20 cellular contexts compared by ENCODE assay signal in the genomic region with DNA sequence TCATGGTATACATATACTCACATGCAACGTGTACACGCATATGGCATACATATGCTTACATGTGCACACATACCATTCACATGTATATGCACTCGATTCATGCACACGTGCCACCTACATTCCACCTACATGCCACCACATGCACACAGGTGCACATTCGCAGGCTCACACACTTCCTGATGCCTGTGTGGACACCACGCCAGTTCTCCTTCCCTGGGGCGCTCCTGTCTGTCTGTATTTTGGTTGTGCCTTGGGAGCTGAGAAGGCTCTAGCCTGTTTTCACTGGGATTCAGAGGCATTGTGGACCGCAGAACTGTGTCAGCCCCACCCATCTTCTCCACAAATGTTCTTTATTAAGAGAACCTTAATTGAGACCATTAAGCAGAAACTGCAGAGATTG.
"Had no signal": no experiment of that assay in that cellular context is flagged by ENCODE, and none has a peak within 500 bp of the region (broad histone marks: within the 10 kb centered on the region; RNA-seq: fewer than 3 reads in every experiment).

No MANE protein-coding gene starts in this region.

- H3K4me1 Mint-ChIP-seq: activated CD4-positive, alpha-beta T cell treated with anti-CD3 and anti-CD28 coated beads, Interleukin-2, amount 10 ng/mL, durations not matched to agents 24 days and 14 days; neural crest cell had no signal

- H3K4me3 ChIP-seq: dorsolateral prefrontal cortex, skin epidermis, tibial artery, vagina had no signal

- H3K27ac Mint-ChIP-seq: activated CD4-positive, alpha-beta T cell treated with anti-CD3 and anti-CD28 coated beads, Interleukin-2, amount 10 ng/mL, durations not matched to agents 24 days and 14 days; activated CD8-positive, alpha-beta T cell treated with anti-CD3 and anti-CD28 coated beads, Interleukin-2, amount 10 ng/mL, durations not matched to agents 7 days and 5 days; stimulated activated naive B cell treated with anti-CD40 and anti-IgM and Interleukin-4, amounts not matched to agents 10 μg/mL and 1 μg/mL and 100 μg/mL, for 72 hours had no signal

- H3K27ac ChIP-seq: brain microvascular endothelial cell, dorsolateral prefrontal cortex, skin epidermis, tibial artery, vagina had no signal

- H3K4me3 Mint-ChIP-seq: activated CD4-positive, alpha-beta T cell treated with anti-CD3 and anti-CD28 coated beads, Interleukin-2, amount 10 ng/mL, durations not matched to agents 24 days and 14 days; activated CD8-positive, alpha-beta T cell treated with anti-CD3 and anti-CD28 coated beads, Interleukin-2, amount 10 ng/mL, durations not matched to agents 7 days and 5 days; activated naive CD8-positive, alpha-beta T cell treated with anti-CD3 and anti-CD28 coated beads, Interleukin-2, amount 10 ng/mL, durations not matched to agents 7 days and 5 days; neural crest cell; stimulated activated naive B cell treated with anti-CD40 and anti-IgM and Interleukin-4, amounts not matched to agents 10 μg/mL and 1 μg/mL and 100 μg/mL, for 72 hours had no signal

- ATAC-seq: activated CD8-positive, alpha-beta T cell treated with anti-CD3 and anti-CD28 coated beads, Interleukin-2, amount 10 ng/mL, durations not matched to agents 7 days and 5 days; stimulated activated naive B cell treated with anti-CD40 and anti-IgM and Interleukin-4, amounts not matched to agents 10 μg/mL and 1 μg/mL and 100 μg/mL, for 72 hours had no signal

- H3K27me3 Mint-ChIP-seq: activated CD4-positive, alpha-beta T cell treated with anti-CD3 and anti-CD28 coated beads, Interleukin-2, amount 10 ng/mL, durations not matched to agents 24 days and 14 days; activated naive CD8-positive, alpha-beta T cell treated with anti-CD3 and anti-CD28 coated beads, Interleukin-2, amount 10 ng/mL, durations not matched to agents 7 days and 5 days had no signal

- H3K27me3 ChIP-seq: brain microvascular endothelial cell, tibial artery, vagina had no signal

- H3K9me3 Mint-ChIP-seq: activated CD4-positive, alpha-beta T cell treated with anti-CD3 and anti-CD28 coated beads, Interleukin-2, amount 10 ng/mL, durations not matched to agents 24 days and 14 days; activated naive CD8-positive, alpha-beta T cell treated with anti-CD3 and anti-CD28 coated beads, Interleukin-2, amount 10 ng/mL, durations not matched to agents 7 days and 5 days; neural crest cell; stimulated activated naive B cell treated with anti-CD40 and anti-IgM and Interleukin-4, amounts not matched to agents 10 μg/mL and 1 μg/mL and 100 μg/mL, for 72 hours had no signal

- H3K9me3 ChIP-seq: tibial artery, vagina had no signal

- H3K36me3 Mint-ChIP-seq: activated naive CD8-positive, alpha-beta T cell treated with anti-CD3 and anti-CD28 coated beads, Interleukin-2, amount 10 ng/mL, durations not matched to agents 7 days and 5 days; stimulated activated naive B cell treated with anti-CD40 and anti-IgM and Interleukin-4, amounts not matched to agents 10 μg/mL and 1 μg/mL and 100 μg/mL, for 72 hours had no signal

- DNase-seq: activated CD4-positive, alpha-beta T cell treated with anti-CD3 and anti-CD28 coated beads, Interleukin-2, amount 10 ng/mL, durations not matched to agents 24 days and 14 days; activated CD4-positive, CD25-positive, alpha-beta regulatory T cell; activated CD8-positive, alpha-beta T cell treated with anti-CD3 and anti-CD28 coated beads, Interleukin-2, amount 10 ng/mL, durations not matched to agents 7 days and 5 days; activated gamma-delta T cell treated with Interleukin-2 at 50 U/mL for 16 hours; anterior cingulate cortex; brain microvascular endothelial cell; cerebellar nuclear complex; kidney glomerular epithelial cell; midbrain; retina; stimulated activated CD4-positive, alpha-beta T cell treated with anti-CD3 and anti-CD28 coated beads, Interleukin-15, amount 100 ng/mL, for 24 hours; stimulated activated CD4-positive, alpha-beta T cell treated with anti-CD3 and anti-CD28 coated beads, Interleukin-4, amount 100 ng/mL, for 1 hour; stimulated activated naive B cell treated with anti-CD40 and anti-IgM and Interleukin-4, amounts not matched to agents 10 μg/mL and 1 μg/mL and 100 μg/mL, for 72 hours; T-helper 2 cell had no signal

- H3K36me3 ChIP-seq: brain microvascular endothelial cell, tibial artery, vagina had no signal
